Comparison of ENCODE assay signal across 9 cellular contexts in the genomic region with DNA sequence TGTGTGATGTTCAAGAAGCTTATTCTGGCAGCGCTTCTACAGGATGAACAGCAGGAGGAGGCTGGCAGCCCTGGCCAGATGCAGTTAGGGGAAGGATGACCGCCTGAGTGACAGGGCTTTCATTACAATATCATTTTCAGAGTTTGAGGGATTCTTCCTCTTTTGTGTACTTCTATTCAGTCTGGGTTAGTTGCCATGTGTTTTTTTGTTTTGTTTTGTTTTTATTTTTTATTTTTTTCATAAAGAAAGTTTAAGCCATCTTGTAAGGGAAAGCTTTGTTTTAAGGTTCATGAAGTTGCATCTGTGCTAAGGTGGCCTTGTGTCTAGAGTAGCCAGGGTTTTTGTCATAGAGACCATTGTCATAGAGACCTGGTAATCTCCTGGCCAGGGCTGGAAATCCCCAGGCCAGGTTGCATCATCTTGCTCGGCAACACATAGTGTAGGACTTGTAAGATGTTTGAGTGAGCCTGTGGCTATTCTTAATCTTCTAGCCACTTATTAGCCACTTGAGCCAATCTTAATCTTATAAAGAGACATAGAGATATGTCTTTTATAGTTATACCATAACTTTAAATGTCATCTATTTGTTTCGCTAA.
DNase-seq lines count a peak whose midpoint lies in the region; ATAC-seq and TF ChIP-seq lines count a peak whose summit lies in the region.
"Had no signal": no experiment of that assay in that cellular context is flagged by ENCODE, and none has a peak within 500 bp of the region (broad histone marks: within the 10 kb centered on the region; RNA-seq: fewer than 3 reads in every experiment).

No MANE protein-coding gene starts in this region.

- no peak for TF ChIP-seq CTCF in fibroblast of villous mesenchyme (IDR thresholded peaks at IDR 0.05; ENCODE audit: insufficient read depth, low read depth, low read length)
- TF ChIP-seq CTCF in dorsolateral prefrontal cortex (IDR thresholded peaks at IDR 0.05 in 54 of 56, conservative IDR thresholded peaks at IDR 0.05 in 2 of 56; ENCODE audit: low read depth in 1 of 56, partially characterized antibody in 56 of 56), result no peak
- no peak for TF ChIP-seq CTCF in coronary artery (IDR thresholded peaks at IDR 0.05)

- no peaks in the 10 kb centered on the region for H3K9me3 ChIP-seq in HUES6 (ENCODE audit: control insufficient read depth, insufficient read depth, low read depth, low read length)

- H3K4me3 ChIP-seq in H7 (ENCODE audit: insufficient read depth, low read depth, low read length) (no peak overlapping the region), HUES6 (ENCODE audit: low read depth, low read length) (no peak overlapping the region), fibroblast of villous mesenchyme (ENCODE audit: low read depth, low read length) (no peak overlapping the region), dorsolateral prefrontal cortex (no peak overlapping the region), coronary artery (no peak overlapping the region)

- H3K27ac ChIP-seq in HUES6 (ENCODE audit: low read depth, low read length) (peak overlapping the region; percentile 69; the same call in 1 of the 2 replicates), dorsolateral prefrontal cortex (no peak overlapping the region), coronary artery (no peak overlapping the region)

- DNase-seq in H7 (peak; percentile 3), fibroblast of villous mesenchyme (ENCODE audit: low read depth) (peak; percentile 33), dorsolateral prefrontal cortex (no peak), coronary artery (ENCODE audit: low spot score) (no peak), ureter (ENCODE audit: low spot score) (no peak), DMS114 treated with DMSO at 0.1 percent for 48 hours (lab: John Stamatoyannopoulos, UW; ENCODE audit: unreplicated experiment) (no peak)
- DNase-seq: activated B cell treated with CpG ODN at 0.5 μM for 24 hours had no signal

- no peaks in the 10 kb centered on the region for H3K36me3 ChIP-seq in H7 (replicated peaks; ENCODE audit: control insufficient read depth, insufficient read depth, low read length)
- no peaks in the 10 kb centered on the region for H3K36me3 ChIP-seq in HUES6 (ENCODE audit: control insufficient read depth, insufficient read depth, low read length)

- intact Hi-C loops in dorsolateral prefrontal cortex (cut with DNase I), result no loop called here

- H3K27me3 ChIP-seq in H7 (ENCODE audit: control insufficient read depth, insufficient read depth, low read length), result no peaks in the 10 kb centered on the region
- no peaks in the 10 kb centered on the region for H3K27me3 ChIP-seq in HUES6 (ENCODE audit: control insufficient read depth, insufficient read depth, low read length)
- no peaks in the 10 kb centered on the region for H3K27me3 ChIP-seq in dorsolateral prefrontal cortex

- H3K9ac ChIP-seq in HUES6 (ENCODE audit: low read length), result no peak overlapping the region

- peak; percentile 94 for ATAC-seq in GM18511 (IDR thresholded peaks at IDR 0.05; ENCODE audit: unreplicated experiment)

- peaks cover 32% of the 10 kb centered on the region for H3K4me1 ChIP-seq in HUES6 (ENCODE audit: control insufficient read depth, insufficient read depth, low read length)

Comparison
In these comparisons a context has a peak if more than half of its experiments do, and no peak if none do; other contexts are left out.
1. DNase-seq: peak in H7 (single experiment) and fibroblast of villous mesenchyme (single experiment); none in dorsolateral prefrontal cortex (0 of 10), coronary artery (single experiment), ureter (single experiment) and DMS114 treated with DMSO at 0.1 percent for 48 hours (single experiment).